ENCODE assay signal across 7 cellular contexts in genomic region chr19:488505-489417, GRCh38. TPM values are rescaled to one million over a fixed set of nuclear protein-coding genes. Genes with fewer than 3 reads are reported as not detected.
DNase-seq lines count a peak whose midpoint lies in the region; ATAC-seq and TF ChIP-seq lines count a peak whose summit lies in the region.

No MANE protein-coding gene starts in this region.

- peak; percentile 88 for ATAC-seq in GM18511 (IDR thresholded peaks at IDR 0.05; ENCODE audit: unreplicated experiment)
- peak; percentile 81 for ATAC-seq in HG03045 (IDR thresholded peaks at IDR 0.05; ENCODE audit: unreplicated experiment)

- peaks cover 39% of the 10 kb centered on the region for H3K4me1 Mint-ChIP-seq in brain

- H3K27ac Mint-ChIP-seq in brain = peak overlapping the region in 4 of 5 experiments; percentile 75 to 93 (median 90)

- H3K4me1 ChIP-seq in skeletal muscle satellite cell (ENCODE audit: control insufficient read depth, insufficient read depth, low read length) = peaks cover 18% of the 10 kb centered on the region

- H3K4me3 Mint-ChIP-seq in brain = peak overlapping the region; percentile 81 to 86 (median 84)

- peaks cover 2% of the 10 kb centered on the region for H3K27me3 Mint-ChIP-seq in brain

- peak; percentile 56 for DNase-seq in NCI-H2107 treated with DMSO at 0.1 percent for 48 hours (lab: John Stamatoyannopoulos, UW; ENCODE audit: unreplicated experiment)
- DNase-seq in UCSD-AML1 (lab: John Stamatoyannopoulos, UW; ENCODE audit: unreplicated experiment) = peak; percentile 96

- H3K9me3 Mint-ChIP-seq in brain = peaks cover 0 to 6% (median 4%) of the 10 kb centered on the region in 5 experiments

- no peaks in the 10 kb centered on the region for H3K36me3 Mint-ChIP-seq in brain

- no peaks in the 10 kb centered on the region for H3K9me3 ChIP-seq in iPS-18c (ENCODE audit: control insufficient read depth, insufficient read depth, low read length)
- H3K9me3 ChIP-seq in skeletal muscle satellite cell (replicated peaks; ENCODE audit: low read length) = no peaks in the 10 kb centered on the region

- H3K9ac ChIP-seq in skeletal muscle satellite cell (ENCODE audit: low read depth, low read length) = peak overlapping the region; percentile 100

- peaks cover 11% of the 10 kb centered on the region for H3K27me3 ChIP-seq in skeletal muscle satellite cell (ENCODE audit: control insufficient read depth, insufficient read depth, low read length)

- peak overlapping the region; percentile 99 for H3K4me2 ChIP-seq in skeletal muscle satellite cell (ENCODE audit: low read length)

- no peaks in the 10 kb centered on the region for H3K36me3 ChIP-seq in skeletal muscle satellite cell (ENCODE audit: insufficient read depth, low read length)

- H3K4me3 ChIP-seq in iPS-18c (ENCODE audit: insufficient read depth, low read depth, low read length) = peak overlapping the region; percentile 92
- peak overlapping the region; percentile 93 for H3K4me3 ChIP-seq in skeletal muscle satellite cell (ENCODE audit: low read length)

- TF ChIP-seq CTCF in brain (conservative IDR thresholded peaks at IDR 0.05) = no peak

RNA-seq across cellular contexts. Expression of gene MADCAM1, which starts 7.5 kb away (rescaled TPM):
- polyA plus RNA-seq in brain (ENCODE audit: insufficient read depth, low read depth, low replicate concordance) = 3.4 TPM
- total RNA-seq in skeletal muscle satellite cell (2012; rRNA removed) = 0.22 TPM in 1 of 2 replicates, not detected in the other

RNA-seq across cellular contexts. Expression of gene TPGS1, which starts 18.5 kb away (rescaled TPM):
- 15.9 TPM for polyA plus RNA-seq in brain (ENCODE audit: insufficient read depth, low read depth, low replicate concordance)
- total RNA-seq in skeletal muscle satellite cell (2012; rRNA removed) = 32.7 and 35.4 TPM in 2 replicates

RNA-seq across cellular contexts. Expression of gene SHC2, which starts 27.9 kb away (rescaled TPM):
- polyA plus RNA-seq in brain (ENCODE audit: insufficient read depth, low read depth, low replicate concordance) = 89.9 TPM
- under 0.01 TPM in 1 of 2 replicates, not detected in the other for total RNA-seq in skeletal muscle satellite cell (2012; rRNA removed)

RNA-seq across cellular contexts. Expression of gene CDC34, which starts 42.8 kb away (rescaled TPM):
- polyA plus RNA-seq in brain (ENCODE audit: insufficient read depth, low read depth, low replicate concordance) = 152 TPM
- 42.3 and 47.2 TPM in 2 replicates for total RNA-seq in skeletal muscle satellite cell (2012; rRNA removed)

RNA-seq across cellular contexts. Expression of gene GZMM, which starts 55.1 kb away (rescaled TPM):
- polyA plus RNA-seq in brain (ENCODE audit: insufficient read depth, low read depth, low replicate concordance) = 1.4 TPM
- 0.22 TPM in 1 of 2 replicates, not detected in the other for total RNA-seq in skeletal muscle satellite cell (2012; rRNA removed)

Comparison
In these comparisons a context has a peak if more than half of its experiments do, and no peak if none do; other contexts are left out.
1. Peak in every context shown above with its lines: DNase-seq, ATAC-seq and H3K4me3 ChIP-seq.